ENCODE assay signal across 8 cellular contexts in the genomic region with DNA sequence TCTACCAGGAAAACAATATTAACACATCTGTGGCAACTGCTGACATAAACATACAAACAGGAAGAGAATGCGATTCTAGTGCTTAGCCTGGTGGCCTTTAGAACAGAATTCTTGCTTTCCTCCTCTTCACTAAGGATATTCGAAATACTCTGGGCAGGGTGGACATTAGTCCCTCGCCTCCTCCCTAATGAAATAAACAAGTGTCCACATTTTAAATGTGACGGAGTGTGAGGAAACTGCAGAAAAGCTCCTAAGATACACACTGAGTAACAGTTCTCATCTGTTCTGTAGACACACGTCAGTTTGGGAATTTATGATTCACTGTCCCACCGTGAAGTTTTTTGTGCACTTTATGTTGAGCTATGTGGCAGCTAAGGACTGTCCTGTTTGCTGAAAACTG. TPM values are rescaled to one million over a fixed set of nuclear protein-coding genes. Genes with fewer than 3 reads are reported as not detected.
DNase-seq lines count a peak whose midpoint lies in the region; TF ChIP-seq lines count a peak whose summit lies in the region.

No MANE protein-coding gene starts in this region.

- TF ChIP-seq CTCF in Caco-2 (IDR thresholded peaks at IDR 0.05; ENCODE audit: insufficient read depth in 1 of 2, low read depth in 1 of 2, low read length in 1 of 2, severe bottlenecking in 1 of 2, unreplicated experiment in 1 of 2) (no peak), HFF-Myc (IDR thresholded peaks at IDR 0.05; ENCODE audit: low read depth, low read length, missing control alignments) (no peak)

- H3K4me1 Mint-ChIP-seq in Caco-2 (ENCODE audit: low read depth, unreplicated experiment): peaks cover 15% of the 10 kb centered on the region
- H3K4me1 Mint-ChIP-seq in activated T-helper 2 cell treated with anti-CD3 and anti-CD28 coated beads, Interferon-gamma antibody, Interleukin-2, Interleukin-4, amounts not matched to agents 10 μg/mL and 5 μg/mL and 100 μg/mL, durations not matched to agents 14 hours and 24 hours and 36 hours (ENCODE audit: low read depth): peaks cover 16% of the 10 kb centered on the region

- H3K36me3 ChIP-seq in Caco-2 (ENCODE audit: control insufficient read depth, insufficient read depth, low read length) (no peaks in the 10 kb centered on the region), iPS DF 6.9 (ENCODE audit: control insufficient read depth, insufficient read depth, low read length) (no peaks in the 10 kb centered on the region), skeletal muscle satellite cell (ENCODE audit: insufficient read depth, low read length) (peaks cover 17% of the 10 kb centered on the region)

- H3K9me3 Mint-ChIP-seq in Caco-2 (ENCODE audit: unreplicated experiment): no peaks in the 10 kb centered on the region
- H3K9me3 Mint-ChIP-seq in activated T-helper 2 cell treated with anti-CD3 and anti-CD28 coated beads, Interferon-gamma antibody, Interleukin-2, Interleukin-4, amounts not matched to agents 10 μg/mL and 5 μg/mL and 100 μg/mL, durations not matched to agents 14 hours and 24 hours and 36 hours: no peaks in the 10 kb centered on the region

- no peaks in the 10 kb centered on the region for H3K27me3 Mint-ChIP-seq in Caco-2 (ENCODE audit: insufficient read depth, unreplicated experiment)
- H3K27me3 Mint-ChIP-seq in activated T-helper 2 cell treated with anti-CD3 and anti-CD28 coated beads, Interferon-gamma antibody, Interleukin-2, Interleukin-4, amounts not matched to agents 10 μg/mL and 5 μg/mL and 100 μg/mL, durations not matched to agents 14 hours and 24 hours and 36 hours (ENCODE audit: low read depth): peaks cover 45% of the 10 kb centered on the region

- H3K27ac ChIP-seq in iPS DF 6.9 (ENCODE audit: low read length): no peak overlapping the region

- no CpG with 5 or more reads among the region's 6 CpGs for WGBS in iPS DF 6.9 (ENCODE audit: insufficient coverage, insufficient read length)

- H3K9me3 ChIP-seq in Caco-2 (no peaks in the 10 kb centered on the region), iPS DF 6.9 (ENCODE audit: control insufficient read depth, insufficient read depth, low read length) (no peaks in the 10 kb centered on the region), skeletal muscle satellite cell (replicated peaks; ENCODE audit: low read length) (no peaks in the 10 kb centered on the region)

- H3K4me3 Mint-ChIP-seq in Caco-2 (ENCODE audit: unreplicated experiment): peak overlapping the region; percentile 86
- H3K4me3 Mint-ChIP-seq in activated T-helper 2 cell treated with anti-CD3 and anti-CD28 coated beads, Interferon-gamma antibody, Interleukin-2, Interleukin-4, amounts not matched to agents 10 μg/mL and 5 μg/mL and 100 μg/mL, durations not matched to agents 14 hours and 24 hours and 36 hours (ENCODE audit: low read depth): peak overlapping the region; percentile 80

- peak overlapping the region; percentile 96 for H3K9ac ChIP-seq in skeletal muscle satellite cell (ENCODE audit: low read depth, low read length)

- peaks cover 17% of the 10 kb centered on the region for H3K36me3 Mint-ChIP-seq in Caco-2 (ENCODE audit: insufficient read depth, unreplicated experiment)
- no peaks in the 10 kb centered on the region for H3K36me3 Mint-ChIP-seq in activated T-helper 2 cell treated with anti-CD3 and anti-CD28 coated beads, Interferon-gamma antibody, Interleukin-2, Interleukin-4, amounts not matched to agents 10 μg/mL and 5 μg/mL and 100 μg/mL, durations not matched to agents 14 hours and 24 hours and 36 hours (ENCODE audit: low read depth)

- H3K4me3 ChIP-seq in Caco-2 (ENCODE audit: low read depth, low read length) (peak overlapping the region; percentile 49), HFF-Myc (replicated peaks; ENCODE audit: low read depth, low read length) (peak overlapping the region; percentile 74), iPS DF 6.9 (ENCODE audit: low read length) (peak overlapping the region; percentile 11; the same call in 1 of the 2 replicates), skeletal muscle satellite cell (ENCODE audit: low read length) (peak overlapping the region; percentile 77)

- CTCF ChIA-PET in Caco-2 (lab: Charles Lee): interaction anchor here (0.7 to 1.5 kb wide), 4 partner anchors 12 to 697 kb away, joined by 3 to 10 read pairs (median 4); no protein-coding TSS in a partner anchor

- H3K27me3 ChIP-seq in Caco-2 (replicated peaks; ENCODE audit: control insufficient read depth, insufficient read depth, low read length) (no peaks in the 10 kb centered on the region), iPS DF 6.9 (ENCODE audit: control insufficient read depth, insufficient read depth, low read length) (no peaks in the 10 kb centered on the region), skeletal muscle satellite cell (ENCODE audit: control insufficient read depth, insufficient read depth, low read length) (no peaks in the 10 kb centered on the region)

- POLR2A ChIA-PET in Caco-2 (lab: Charles Lee): interaction anchor here (0.8 to 2.3 kb wide), 6 partner anchors 12 to 258 kb away, joined by 3 to 10 read pairs (median 6); no protein-coding TSS in a partner anchor

- in situ Hi-C loops in KBM-7 (cut with MboI; ENCODE audit: low pct_unique_long_range_greater_than_20kb, low sequenced_read_pairs): no loop called here
- in situ Hi-C loops in ACHN (cut with HindIII; ENCODE audit: low pct_ligation_motif_present, low pct_unique_long_range_greater_than_20kb, low sequenced_read_pairs): no loop called here

- H3K4me1 ChIP-seq in Caco-2 (peaks cover 14% of the 10 kb centered on the region; the same call in 1 of the 2 replicates), iPS DF 6.9 (ENCODE audit: control insufficient read depth, insufficient read depth, low read length) (no peaks in the 10 kb centered on the region), skeletal muscle satellite cell (ENCODE audit: control insufficient read depth, insufficient read depth, low read length) (peaks cover 37% of the 10 kb centered on the region)

- no peak for DNase-seq in Caco-2
- no peak for DNase-seq in HFF-Myc (ENCODE audit: extremely low read depth, low read depth)
- no peak for DNase-seq in activated T-helper 2 cell treated with anti-CD3 and anti-CD28 coated beads, Interferon-gamma antibody, Interleukin-2, Interleukin-4, amounts not matched to agents 10 μg/mL and 5 μg/mL and 100 μg/mL, durations not matched to agents 14 hours and 24 hours and 36 hours (ENCODE audit: low spot score)
- no peak for DNase-seq in iPS DF 6.9 (ENCODE audit: low read depth, low spot score)
- DNase-seq in anterior cingulate cortex (lab: John Stamatoyannopoulos, UW): no peak
- no peak for DNase-seq in KBM-7
- no peak for DNase-seq in ACHN

- BruUV-seq in Caco-2 (replicated peaks; lab: Mats Ljungman, UMichigan): no TSS peak

- H3K27ac Mint-ChIP-seq in Caco-2 (ENCODE audit: unreplicated experiment): peak overlapping the region; percentile 96
- no peak overlapping the region for H3K27ac Mint-ChIP-seq in activated T-helper 2 cell treated with anti-CD3 and anti-CD28 coated beads, Interferon-gamma antibody, Interleukin-2, Interleukin-4, amounts not matched to agents 10 μg/mL and 5 μg/mL and 100 μg/mL, durations not matched to agents 14 hours and 24 hours and 36 hours

- intact Hi-C loops in Caco-2 (cut with micrococcal nuclease; ENCODE audit: unreplicated experiment): loop anchor here (1.0 to 2.0 kb wide), 3 partner anchors 12 to 258 kb away; no protein-coding TSS in a partner anchor
- intact Hi-C loops in activated T-helper 2 cell treated with anti-CD3 and anti-CD28 coated beads, Interferon-gamma antibody, Interleukin-2, Interleukin-4, amounts not matched to agents 10 μg/mL and 5 μg/mL and 100 μg/mL, durations not matched to agents 14 hours and 24 hours and 36 hours (cut with micrococcal nuclease): no loop called here

- H3K4me2 ChIP-seq in skeletal muscle satellite cell (ENCODE audit: low read length): peak overlapping the region; percentile 78

RNA-seq across cellular contexts. Expression of gene STARD13, which starts 0.6 kb away (rescaled TPM):
- total RNA-seq in Caco-2 (2022): 9.1 and 12.9 TPM in 2 replicates
- total RNA-seq in activated T-helper 2 cell treated with anti-CD3 and anti-CD28 coated beads, Interferon-gamma antibody, Interleukin-2, Interleukin-4, amounts not matched to agents 10 μg/mL and 5 μg/mL and 100 μg/mL, durations not matched to agents 14 hours and 24 hours and 36 hours: 1.5 and 2.0 TPM in 2 replicates
- total RNA-seq in skeletal muscle satellite cell (2012; rRNA removed): 19.5 and 35.4 TPM in 2 replicates

Comparison
In these comparisons a context has a peak if more than half of its experiments do, and no peak if none do; other contexts are left out.
1. H3K4me3 ChIP-seq: peak in every context shown above with its lines; median percentile 77 in skeletal muscle satellite cell; 74 in HFF-Myc; 49 in Caco-2; 11 in iPS DF 6.9.